Comparison of ENCODE assay signal across 11 cellular contexts in genomic region chr15:52483712-52484111, GRCh38. TPM values are rescaled to one million over a fixed set of nuclear protein-coding genes. Genes with fewer than 3 reads are reported as not detected.
DNase-seq lines count a peak whose midpoint lies in the region; ATAC-seq and TF ChIP-seq lines count a peak whose summit lies in the region.
"Had no signal": no experiment of that assay in that cellular context is flagged by ENCODE, and none has a peak within 500 bp of the region (broad histone marks: within the 10 kb centered on the region; RNA-seq: fewer than 3 reads in every experiment).

No MANE protein-coding gene starts in this region.

- H3K9me3 Mint-ChIP-seq in dendritic cell treated with granulocyte-macrophage colony-stimulating factor and Interleukin-4, amounts not matched to agents 40 ng/mL and 50 ng/mL, for 4 days: no peaks in the 10 kb centered on the region
- H3K9me3 Mint-ChIP-seq in osteocyte (ENCODE audit: unreplicated experiment): no peaks in the 10 kb centered on the region
- H3K9me3 Mint-ChIP-seq: T-helper 1 cell treated with Interleukin-12 subunit alpha and Interleukin-12 subunit beta and Interleukin-4 antibody, amounts not matched to agents 30 μg/mL and 1 μg/mL, for 36 hours had no signal

- ATAC-seq in HG03565 (IDR thresholded peaks at IDR 0.05; ENCODE audit: unreplicated experiment) (no peak), GM21576 (IDR thresholded peaks at IDR 0.05; ENCODE audit: unreplicated experiment) (no peak)
- ATAC-seq: HepG2 had no signal

- intact Hi-C loops in dendritic cell treated with granulocyte-macrophage colony-stimulating factor and Interleukin-4, amounts not matched to agents 40 ng/mL and 50 ng/mL, for 4 days (cut with micrococcal nuclease): loop anchor here (5.0 kb wide), 1 partner anchor 44 kb away; the partner anchor contains the start of gene MYO5A

- TF ChIP-seq CTCF in osteocyte (IDR thresholded peaks at IDR 0.05): no peak

- H3K4me1 Mint-ChIP-seq in dendritic cell treated with granulocyte-macrophage colony-stimulating factor and Interleukin-4, amounts not matched to agents 40 ng/mL and 50 ng/mL, for 4 days (ENCODE audit: low read depth): peaks cover 80% of the 10 kb centered on the region
- H3K4me1 Mint-ChIP-seq in osteocyte (ENCODE audit: unreplicated experiment): peaks cover 65% of the 10 kb centered on the region

- H3K36me3 Mint-ChIP-seq in dendritic cell treated with granulocyte-macrophage colony-stimulating factor and Interleukin-4, amounts not matched to agents 40 ng/mL and 50 ng/mL, for 4 days (ENCODE audit: low read depth): peaks cover 14% of the 10 kb centered on the region
- H3K36me3 Mint-ChIP-seq in osteocyte (ENCODE audit: unreplicated experiment): peaks cover 2% of the 10 kb centered on the region

- H3K27ac Mint-ChIP-seq in dendritic cell treated with granulocyte-macrophage colony-stimulating factor and Interleukin-4, amounts not matched to agents 40 ng/mL and 50 ng/mL, for 4 days: peak overlapping the region; percentile 87
- H3K27ac Mint-ChIP-seq in osteocyte (ENCODE audit: unreplicated experiment): peak overlapping the region; percentile 88
- H3K27ac Mint-ChIP-seq: T-helper 1 cell treated with Interleukin-12 subunit alpha and Interleukin-12 subunit beta and Interleukin-4 antibody, amounts not matched to agents 30 μg/mL and 1 μg/mL, for 36 hours had no signal

- peak overlapping the region; percentile 4 for H3K4me3 Mint-ChIP-seq in dendritic cell treated with granulocyte-macrophage colony-stimulating factor and Interleukin-4, amounts not matched to agents 40 ng/mL and 50 ng/mL, for 4 days
- H3K4me3 Mint-ChIP-seq in osteocyte (ENCODE audit: unreplicated experiment): no peak overlapping the region
- H3K4me3 Mint-ChIP-seq: brain; T-helper 1 cell treated with Interleukin-12 subunit alpha and Interleukin-12 subunit beta and Interleukin-4 antibody, amounts not matched to agents 30 μg/mL and 1 μg/mL, for 36 hours had no signal

- DNase-seq in ELR (ENCODE audit: low read depth) (peak; percentile 78), NOMO-1 treated with dmso at 0.1 percent for 144 hours (lab: John Stamatoyannopoulos, UW; ENCODE audit: unreplicated experiment) (peak; percentile 60), osteocyte (ENCODE audit: extremely low spot score, unreplicated experiment) (no peak), NCI-H187 (lab: John Stamatoyannopoulos, UW) (no peak), globus pallidus (ENCODE audit: low spot score) (no peak)

- H3K27me3 Mint-ChIP-seq in dendritic cell treated with granulocyte-macrophage colony-stimulating factor and Interleukin-4, amounts not matched to agents 40 ng/mL and 50 ng/mL, for 4 days: no peaks in the 10 kb centered on the region
- H3K27me3 Mint-ChIP-seq in osteocyte (ENCODE audit: unreplicated experiment): no peaks in the 10 kb centered on the region
- H3K27me3 Mint-ChIP-seq: brain had no signal

RNA-seq across cellular contexts. Expression of gene MYO5A, which starts 45.0 kb away (rescaled TPM):
- total RNA-seq in osteocyte: 41.1 and 45.4 TPM in 2 replicates

Comparison
In these comparisons a context has a peak if more than half of its experiments do, and no peak if none do; other contexts are left out.
1. DNase-seq: peak in ELR (single experiment) and NOMO-1 treated with dmso at 0.1 percent for 144 hours (single experiment); none in osteocyte (single experiment), NCI-H187 (0 of 2) and globus pallidus (single experiment).